In genomic region chr20:39264506-39265172, GRCh38 we compare ENCODE assay signal across 8 cellular contexts.
DNase-seq lines count a peak whose midpoint lies in the region; ATAC-seq and TF ChIP-seq lines count a peak whose summit lies in the region.

No MANE protein-coding gene starts in this region.

- H3K4me3 ChIP-seq in mucosa of descending colon (no peak overlapping the region), testis (no peak overlapping the region)

- ATAC-seq in mucosa of descending colon (peak; percentile 75), GM19455 (IDR thresholded peaks at IDR 0.05; ENCODE audit: unreplicated experiment) (no peak)

- H3K9me3 ChIP-seq in mucosa of descending colon: no peaks in the 10 kb centered on the region
- H3K9me3 ChIP-seq in testis: no peaks in the 10 kb centered on the region

- no peak overlapping the region for H3K4me3 Mint-ChIP-seq in CD14-positive monocyte
- no peak overlapping the region for H3K4me3 Mint-ChIP-seq in activated CD4-positive, alpha-beta T cell treated with anti-CD3 and anti-CD28 coated beads, Interleukin-2, amount 10 ng/mL, durations not matched to agents 24 days and 14 days

- peak; percentile 91 for TF ChIP-seq CTCF in CD14-positive monocyte (IDR thresholded peaks at IDR 0.05)
- TF ChIP-seq CTCF in mucosa of descending colon (IDR thresholded peaks at IDR 0.05): peak; percentile 61
- TF ChIP-seq CTCF in testis (IDR thresholded peaks at IDR 0.05): peak; percentile 66 to 90 (median 78)

- TF ChIP-seq POLR2A in erythroblast (IDR thresholded peaks at IDR 0.05; ENCODE audit: low read length) (no peak), testis (IDR thresholded peaks at IDR 0.05) (no peak)

- H3K4me1 Mint-ChIP-seq in CD14-positive monocyte: no peaks in the 10 kb centered on the region
- no peaks in the 10 kb centered on the region for H3K4me1 Mint-ChIP-seq in activated CD4-positive, alpha-beta T cell treated with anti-CD3 and anti-CD28 coated beads, Interleukin-2, amount 10 ng/mL, durations not matched to agents 24 days and 14 days

- WGBS in testis, 2 donors: 23 to 25% methylated on average over 3 of the region's 3 CpGs

- H3K27ac Mint-ChIP-seq in CD14-positive monocyte: peak overlapping the region in 1 of 7 donors; percentile 13
- H3K27ac Mint-ChIP-seq in activated CD4-positive, alpha-beta T cell treated with anti-CD3 and anti-CD28 coated beads, Interleukin-2, amount 10 ng/mL, durations not matched to agents 24 days and 14 days: no peak overlapping the region

- H3K36me3 ChIP-seq in mucosa of descending colon (ENCODE audit: low read depth) (no peaks in the 10 kb centered on the region), testis (ENCODE audit: low read depth, missing control alignments) (no peaks in the 10 kb centered on the region)

- no peaks in the 10 kb centered on the region for H3K27me3 ChIP-seq in testis

- no peaks in the 10 kb centered on the region for H3K9me3 Mint-ChIP-seq in CD14-positive monocyte
- H3K9me3 Mint-ChIP-seq in activated CD4-positive, alpha-beta T cell treated with anti-CD3 and anti-CD28 coated beads, Interleukin-2, amount 10 ng/mL, durations not matched to agents 24 days and 14 days: no peaks in the 10 kb centered on the region

- H3K27ac ChIP-seq in testis: no peak overlapping the region

- intact Hi-C loops in CD14-positive monocyte (cut with micrococcal nuclease) (loop anchor here (5.0 kb wide), 1 partner anchor 1698 kb away; no protein-coding TSS in a partner anchor), mucosa of descending colon (cut with DNase I, micrococcal nuclease) (loop anchor here (5.0 to 10.0 kb wide), 2 partner anchors 608 to 1700 kb away; no protein-coding TSS in a partner anchor), testis (cut with DNase I; ENCODE audit: low total_unique reads) (loop anchor here (10.0 kb wide), 2 partner anchors 160 to 610 kb away; no protein-coding TSS in a partner anchor)
- intact Hi-C loops in activated CD4-positive, alpha-beta T cell treated with anti-CD3 and anti-CD28 coated beads, Interleukin-2, amount 10 ng/mL, durations not matched to agents 24 days and 14 days (cut with micrococcal nuclease): no loop called here

- H3K4me1 ChIP-seq in mucosa of descending colon (ENCODE audit: low read depth) (no peaks in the 10 kb centered on the region), testis (no peaks in the 10 kb centered on the region)

- peaks cover 0 to 5% (median 1%) of the 10 kb centered on the region in 3 donors for H3K27me3 Mint-ChIP-seq in CD14-positive monocyte (ENCODE audit: low read depth in 3 of 3)
- H3K27me3 Mint-ChIP-seq in activated CD4-positive, alpha-beta T cell treated with anti-CD3 and anti-CD28 coated beads, Interleukin-2, amount 10 ng/mL, durations not matched to agents 24 days and 14 days: peaks cover 2% of the 10 kb centered on the region

- no peaks in the 10 kb centered on the region for H3K36me3 Mint-ChIP-seq in CD14-positive monocyte
- H3K36me3 Mint-ChIP-seq in activated CD4-positive, alpha-beta T cell treated with anti-CD3 and anti-CD28 coated beads, Interleukin-2, amount 10 ng/mL, durations not matched to agents 24 days and 14 days (ENCODE audit: low read depth): no peaks in the 10 kb centered on the region

- DNase-seq in CD14-positive monocyte (ENCODE audit: low spot score) (no peak), GOT3 (lab: John Stamatoyannopoulos, UW) (peak; percentile 57), NCI-H2227 treated with DMSO at 0.1 percent for 48 hours (lab: John Stamatoyannopoulos, UW) (peak; percentile 68), erythroblast (lab: John Stamatoyannopoulos, UW) (peak; percentile 36 to 66), mucosa of descending colon (peak in 2 of 3 donors; percentile 51 to 54), testis (peak; percentile 75)
- peak; percentile 76 for DNase-seq in activated CD4-positive, alpha-beta T cell treated with anti-CD3 and anti-CD28 coated beads, Interleukin-2, amount 10 ng/mL, durations not matched to agents 24 days and 14 days
